15 cellular contexts compared by ENCODE assay signal in the genomic region with DNA sequence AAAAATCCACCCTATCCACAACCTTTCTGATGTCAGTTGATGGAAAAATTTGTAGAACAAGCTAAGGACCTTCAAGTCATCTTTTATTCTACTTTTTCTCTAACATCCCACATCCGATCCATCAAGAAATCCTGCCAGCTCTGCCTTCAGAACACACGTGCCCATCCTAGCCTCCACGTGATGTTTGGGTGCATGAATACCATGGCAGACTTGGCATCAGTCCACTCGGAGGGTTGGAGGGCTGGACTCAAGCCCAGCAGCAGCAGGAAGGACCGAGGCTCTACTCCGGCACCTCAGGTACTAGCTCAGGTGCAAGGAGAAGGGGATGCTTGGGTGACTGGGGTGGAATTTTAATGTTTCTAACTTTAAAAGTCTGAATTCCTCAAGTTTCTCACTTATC.
DNase-seq lines count a peak whose midpoint lies in the region; ATAC-seq and TF ChIP-seq lines count a peak whose summit lies in the region.
"Had no signal": no experiment of that assay in that cellular context is flagged by ENCODE, and none has a peak within 500 bp of the region (broad histone marks: within the 10 kb centered on the region; RNA-seq: fewer than 3 reads in every experiment).

No MANE protein-coding gene starts in this region.

- no peak for ATAC-seq in GM21723 (IDR thresholded peaks at IDR 0.05; ENCODE audit: unreplicated experiment)
- ATAC-seq: A549 had no signal

- H3K9me3 ChIP-seq in esophagus muscularis mucosa (no peaks in the 10 kb centered on the region), HAP-1 (no peaks in the 10 kb centered on the region)
- H3K9me3 ChIP-seq: A549, BE2C had no signal

- DNase-seq in COR-L47 (lab: John Stamatoyannopoulos, UW) (peak; percentile 86), G401 (ENCODE audit: low spot score) (peak; percentile 41), NCI-H1105 treated with DMSO at 0.1 percent for 48 hours (lab: John Stamatoyannopoulos, UW) (peak; percentile 82), esophagus muscularis mucosa (ENCODE audit: extremely low spot score) (peak; percentile 53), HAP-1 (ENCODE audit: low spot score in 2 of 2) (no peak), iPS-NIHi11 (ENCODE audit: low spot score) (no peak)
- DNase-seq: BE2C; CD4-positive, alpha-beta memory T cell; DMS153; DMS79 treated with DMSO at 0.1 percent for 48 hours; GF-D8; GM23248 had no signal

- H3K27me3 ChIP-seq in esophagus muscularis mucosa (no peaks in the 10 kb centered on the region), HAP-1 (ENCODE audit: low read depth) (no peaks in the 10 kb centered on the region)
- H3K27me3 ChIP-seq: BE2C had no signal

- no peak overlapping the region for H3K4me3 ChIP-seq in esophagus muscularis mucosa
- no peak overlapping the region for H3K4me3 ChIP-seq in HAP-1
- H3K4me3 ChIP-seq: A549, GM23248 had no signal

- no peak overlapping the region for H3K27ac ChIP-seq in esophagus muscularis mucosa (replicated peaks in 1 of 4)
- H3K27ac ChIP-seq: A549, C4-2B, GM23248 had no signal

- TF ChIP-seq POLR2A in esophagus muscularis mucosa (IDR thresholded peaks at IDR 0.05; ENCODE audit: low read depth) = no peak

- intact Hi-C loops in esophagus muscularis mucosa (cut with DNase I) = no loop called here

- WGBS in esophagus muscularis mucosa = 63% methylated on average over 6 of the region's 6 CpGs

- TF ChIP-seq EP300 in esophagus muscularis mucosa (IDR thresholded peaks at IDR 0.05) = no peak

- H3K36me3 ChIP-seq in esophagus muscularis mucosa (no peaks in the 10 kb centered on the region), HAP-1 (replicated peaks) (no peaks in the 10 kb centered on the region)

- no peaks in the 10 kb centered on the region for H3K4me1 ChIP-seq in esophagus muscularis mucosa
- H3K4me1 ChIP-seq in HAP-1 = no peaks in the 10 kb centered on the region
- H3K4me1 ChIP-seq: A549 had no signal

- in situ Hi-C loops in G401 (cut with HindIII; ENCODE audit: low sequenced_read_pairs) (no loop called here), HAP-1 (cut with MboI; ENCODE audit: low sequenced_read_pairs) (no loop called here)

- TF ChIP-seq CTCF in esophagus muscularis mucosa (IDR thresholded peaks at IDR 0.05) = no peak

Comparison
In these comparisons a context has a peak if more than half of its experiments do, and no peak if none do; other contexts are left out.
1. DNase-seq: peak in COR-L47 (single experiment), G401 (single experiment), NCI-H1105 treated with DMSO at 0.1 percent for 48 hours (single experiment) and esophagus muscularis mucosa (single experiment); none in HAP-1 (0 of 2) and iPS-NIHi11 (single experiment).